ENCODE assay signal across 29 cellular contexts in the genomic region with DNA sequence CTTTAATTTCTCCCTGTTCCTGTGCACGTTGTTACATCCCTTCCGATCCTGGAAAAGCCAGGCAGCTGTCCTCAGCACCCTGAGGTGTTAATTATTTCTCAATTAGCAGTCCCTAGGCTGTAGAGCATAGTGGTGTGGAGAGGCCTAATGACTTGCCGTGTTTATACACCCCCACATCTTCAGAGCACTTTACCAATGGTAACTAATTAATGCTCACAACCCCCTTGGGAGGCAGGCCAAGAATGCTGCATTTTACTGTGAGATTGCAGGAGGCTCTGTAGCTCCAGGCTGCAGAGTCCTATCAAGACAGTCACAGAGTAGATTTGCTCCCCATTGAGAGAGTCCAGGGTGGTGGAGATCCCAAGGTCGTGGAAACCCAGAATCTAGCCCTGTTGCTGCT. TPM values are rescaled to one million over a fixed set of nuclear protein-coding genes. Genes with fewer than 3 reads are reported as not detected.
DNase-seq lines count a peak whose midpoint lies in the region; ATAC-seq and TF ChIP-seq lines count a peak whose summit lies in the region.
"Had no signal": no experiment of that assay in that cellular context is flagged by ENCODE, and none has a peak within 500 bp of the region (broad histone marks: within the 10 kb centered on the region; RNA-seq: fewer than 3 reads in every experiment).

No MANE protein-coding gene starts in this region.

- no peaks in the 10 kb centered on the region for H3K9me3 Mint-ChIP-seq in brain
- H3K9me3 Mint-ChIP-seq in natural killer cell treated with Interleukin-12 subunit alpha and Interleukin-12 subunit beta and Interleukin-15 and Interleukin-18, amount 100 ng/mL, for 72 hours: no peaks in the 10 kb centered on the region
- H3K9me3 Mint-ChIP-seq: activated naive CD8-positive, alpha-beta T cell treated with anti-CD3 and anti-CD28 coated beads, Interleukin-2, amount 10 ng/mL, durations not matched to agents 7 days and 5 days; stimulated activated naive B cell treated with anti-CD40 and anti-IgM and Interleukin-4, amounts not matched to agents 10 μg/mL and 1 μg/mL and 100 μg/mL, for 72 hours had no signal

- TF ChIP-seq CTCF in brain (conservative IDR thresholded peaks at IDR 0.05): no peak

- peak; percentile 91 for DNase-seq in COR-L47 (lab: John Stamatoyannopoulos, UW)
- DNase-seq in NCI-H1436 (lab: John Stamatoyannopoulos, UW): peak; percentile 84
- DNase-seq in natural killer cell treated with Interleukin-12 subunit alpha and Interleukin-12 subunit beta and Interleukin-15 and Interleukin-18, amount 100 ng/mL, for 72 hours (ENCODE audit: low spot score): no peak
- DNase-seq in ureter (ENCODE audit: low spot score): no peak
- DNase-seq in middle frontal gyrus (ENCODE audit: extremely low spot score, low spot score): no peak
- no peak for DNase-seq in RKO (ENCODE audit: low spot score)
- DNase-seq: activated CD4-positive, alpha-beta T cell treated with anti-CD3 and anti-CD28 coated beads, Interleukin-2, amount 50 U/mL, for 4 hours; activated CD8-positive, alpha-beta memory T cell treated with anti-CD3 and anti-CD28 coated beads, Interleukin-2, amount 10 ng/mL, durations not matched to agents 7 days and 5 days; activated gamma-delta T cell treated with Interleukin-2 at 50 U/mL for 16 hours; activated naive CD8-positive, alpha-beta T cell treated with anti-CD3 and anti-CD28 coated beads, Interleukin-2, amount 10 ng/mL, durations not matched to agents 7 days and 5 days; activated T-cell treated with anti-CD3 and anti-CD28 coated beads, Interleukin-2, amount 50 U/mL, for 48 hours; effector CD4-positive, alpha-beta T cell; islet precursor cell; KBM-7; left ventricle myocardium inferior; NCI-H524; SHP77 treated with DMSO at 0.1 percent for 48 hours; stimulated activated naive B cell treated with anti-CD40 and anti-IgM and Interleukin-4, amounts not matched to agents 10 μg/mL and 1 μg/mL and 100 μg/mL, for 72 hours; substantia nigra; upper lobe of right lung had no signal

- no peak for ATAC-seq in natural killer cell treated with Interleukin-12 subunit alpha and Interleukin-12 subunit beta and Interleukin-15 and Interleukin-18, amount 100 ng/mL, for 72 hours
- ATAC-seq in GM21723 (IDR thresholded peaks at IDR 0.05; ENCODE audit: unreplicated experiment): no peak
- ATAC-seq: activated CD4-positive, CD25-positive, alpha-beta regulatory T cell treated with anti-CD3 and anti-CD28 coated beads, Interleukin-2, amount 50 U/mL, for 24 hours; activated CD8-positive, alpha-beta memory T cell treated with anti-CD3 and anti-CD28 coated beads, Interleukin-2, amount 10 ng/mL, durations not matched to agents 7 days and 5 days; Panc1; stimulated activated naive B cell treated with anti-CD40 and anti-IgM and Interleukin-4, amounts not matched to agents 10 μg/mL and 1 μg/mL and 100 μg/mL, for 72 hours; upper lobe of right lung had no signal

- no peaks in the 10 kb centered on the region for H3K36me3 Mint-ChIP-seq in brain
- H3K36me3 Mint-ChIP-seq in natural killer cell treated with Interleukin-12 subunit alpha and Interleukin-12 subunit beta and Interleukin-15 and Interleukin-18, amount 100 ng/mL, for 72 hours: no peaks in the 10 kb centered on the region
- H3K36me3 Mint-ChIP-seq: activated CD8-positive, alpha-beta memory T cell treated with anti-CD3 and anti-CD28 coated beads, Interleukin-2, amount 10 ng/mL, durations not matched to agents 7 days and 5 days; activated naive CD8-positive, alpha-beta T cell treated with anti-CD3 and anti-CD28 coated beads, Interleukin-2, amount 10 ng/mL, durations not matched to agents 7 days and 5 days had no signal

- peak overlapping the region; percentile 17 to 72 (median 70) for H3K4me3 Mint-ChIP-seq in brain
- no peak overlapping the region for H3K4me3 Mint-ChIP-seq in natural killer cell treated with Interleukin-12 subunit alpha and Interleukin-12 subunit beta and Interleukin-15 and Interleukin-18, amount 100 ng/mL, for 72 hours
- H3K4me3 Mint-ChIP-seq: activated CD8-positive, alpha-beta memory T cell treated with anti-CD3 and anti-CD28 coated beads, Interleukin-2, amount 10 ng/mL, durations not matched to agents 7 days and 5 days; activated naive CD8-positive, alpha-beta T cell treated with anti-CD3 and anti-CD28 coated beads, Interleukin-2, amount 10 ng/mL, durations not matched to agents 7 days and 5 days; stimulated activated naive B cell treated with anti-CD40 and anti-IgM and Interleukin-4, amounts not matched to agents 10 μg/mL and 1 μg/mL and 100 μg/mL, for 72 hours had no signal

- no peaks in the 10 kb centered on the region for H3K27me3 Mint-ChIP-seq in brain
- H3K27me3 Mint-ChIP-seq in natural killer cell treated with Interleukin-12 subunit alpha and Interleukin-12 subunit beta and Interleukin-15 and Interleukin-18, amount 100 ng/mL, for 72 hours: no peaks in the 10 kb centered on the region
- H3K27me3 Mint-ChIP-seq: activated CD8-positive, alpha-beta memory T cell treated with anti-CD3 and anti-CD28 coated beads, Interleukin-2, amount 10 ng/mL, durations not matched to agents 7 days and 5 days had no signal

- peak overlapping the region; percentile 84 to 94 (median 86) for H3K27ac Mint-ChIP-seq in brain
- H3K27ac Mint-ChIP-seq in natural killer cell treated with Interleukin-12 subunit alpha and Interleukin-12 subunit beta and Interleukin-15 and Interleukin-18, amount 100 ng/mL, for 72 hours: peak overlapping the region; percentile 29 to 87
- H3K27ac Mint-ChIP-seq: activated CD8-positive, alpha-beta memory T cell treated with anti-CD3 and anti-CD28 coated beads, Interleukin-2, amount 10 ng/mL, durations not matched to agents 7 days and 5 days; activated naive CD8-positive, alpha-beta T cell treated with anti-CD3 and anti-CD28 coated beads, Interleukin-2, amount 10 ng/mL, durations not matched to agents 7 days and 5 days; stimulated activated naive B cell treated with anti-CD40 and anti-IgM and Interleukin-4, amounts not matched to agents 10 μg/mL and 1 μg/mL and 100 μg/mL, for 72 hours had no signal

- H3K4me1 Mint-ChIP-seq in brain: peaks cover 47% of the 10 kb centered on the region
- H3K4me1 Mint-ChIP-seq in natural killer cell treated with Interleukin-12 subunit alpha and Interleukin-12 subunit beta and Interleukin-15 and Interleukin-18, amount 100 ng/mL, for 72 hours (ENCODE audit: low read depth in 2 of 2): peaks cover 24 to 33% of the 10 kb centered on the region in 2 donors

RNA-seq across cellular contexts. Expression of gene PARS2, which starts 2.4 kb away (rescaled TPM):
- 6.0 TPM for polyA plus RNA-seq in brain (ENCODE audit: insufficient read depth, low read depth, low replicate concordance)
- 1 to 10 TPM; 4.6 to 4.9 TPM for total RNA-seq in natural killer cell treated with Interleukin-12 subunit alpha and Interleukin-12 subunit beta and Interleukin-15 and Interleukin-18, amount 100 ng/mL, for 72 hours
- 6.2 TPM for total RNA-seq in ureter

RNA-seq across cellular contexts. Expression of gene TTC22, which starts 34.4 kb away (rescaled TPM):
- polyA plus RNA-seq in brain (ENCODE audit: insufficient read depth, low read depth, low replicate concordance): 1.4 TPM
- 1 to 10 TPM; 1.5 to 2.1 TPM for total RNA-seq in natural killer cell treated with Interleukin-12 subunit alpha and Interleukin-12 subunit beta and Interleukin-15 and Interleukin-18, amount 100 ng/mL, for 72 hours
- total RNA-seq in ureter: 14.9 TPM
- total RNA-seq: ascending aorta, cardiac muscle cell, mesenteric fat pad, osteocyte, skeletal muscle tissue had no signal
- polyA plus RNA-seq: cardiac muscle cell had no signal

RNA-seq across cellular contexts. Expression of gene TTC4, which starts 51.1 kb away (rescaled TPM):
- polyA plus RNA-seq in brain (ENCODE audit: insufficient read depth, low read depth, low replicate concordance): 21.4 TPM
- total RNA-seq in natural killer cell treated with Interleukin-12 subunit alpha and Interleukin-12 subunit beta and Interleukin-15 and Interleukin-18, amount 100 ng/mL, for 72 hours: 10 to 100 TPM; 30.2 to 33.9 TPM
- total RNA-seq in ureter: 24.8 TPM

Comparison
In these comparisons a context has a peak if more than half of its experiments do, and no peak if none do; other contexts are left out.
1. DNase-seq: peak in COR-L47 (single experiment) and NCI-H1436 (single experiment); none in natural killer cell treated with Interleukin-12 subunit alpha and Interleukin-12 subunit beta and Interleukin-15 and Interleukin-18, amount 100 ng/mL, for 72 hours (single experiment), ureter (single experiment), middle frontal gyrus (single experiment) and RKO (single experiment).